In the genomic region with DNA sequence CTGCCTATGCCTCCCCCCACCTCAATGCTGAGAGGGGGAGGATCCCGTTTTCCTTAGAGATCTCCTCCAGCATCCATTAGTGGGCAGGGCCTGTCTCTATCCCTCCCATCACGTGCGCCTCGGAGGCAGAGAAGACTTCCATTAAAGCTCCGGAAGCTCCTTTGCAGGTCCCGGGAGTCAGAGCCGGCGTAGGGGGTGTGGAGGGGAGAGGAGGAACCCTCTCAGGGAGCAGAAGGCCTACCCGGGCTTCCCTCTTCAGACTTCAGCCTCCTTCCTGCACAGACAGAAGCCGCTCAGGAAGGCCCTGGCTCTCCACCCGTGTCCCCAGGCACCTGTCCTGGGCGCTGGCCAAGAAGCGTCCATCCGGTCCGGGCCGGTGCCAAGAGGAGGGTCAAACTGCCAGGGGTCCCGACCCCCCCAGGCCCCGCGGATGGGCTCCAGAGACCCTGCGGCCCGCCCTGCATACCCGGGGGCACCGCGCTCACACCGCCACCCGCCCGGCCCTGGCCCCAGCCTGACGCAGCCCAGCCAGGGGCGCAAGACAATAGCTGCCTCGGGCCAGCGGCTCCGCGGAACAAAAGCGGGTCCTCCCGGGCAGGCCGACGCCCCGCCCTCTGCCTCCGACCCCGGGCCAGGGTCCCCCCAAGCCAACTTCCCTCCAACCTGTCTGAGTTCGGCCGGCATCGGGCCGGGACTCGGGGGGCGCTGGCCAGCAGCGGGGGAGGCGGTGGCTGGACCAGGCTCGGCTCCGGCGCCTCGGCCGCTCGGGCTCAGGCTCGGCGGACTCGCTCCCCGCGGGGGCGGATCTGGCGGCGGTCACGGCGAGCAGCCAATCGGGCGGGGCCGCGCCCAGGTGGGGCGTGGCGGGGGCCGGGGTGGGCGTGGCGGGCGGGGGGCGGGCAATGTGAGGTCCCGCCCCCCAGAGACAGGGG, we compare ENCODE assay signal across 1 cellular context.
A peak's percentile ranks its signal among the peaks of the same experiment; 100 is the strongest.
TF ChIP-seq lines count a peak whose summit lies in the region.

No MANE protein-coding gene starts in this region.

TF ChIP-seq in K562, 482 proteins besides CTCF, POLR2A, EP300 and RAD21 (continued from another document and continues in another):
- TF ChIP-seq THAP12 (CRISPR knock-in tag; IDR thresholded peaks at IDR 0.05): peak; percentile 76; the same call in 1 of the 2 replicates
- TF ChIP-seq SMARCA5 (IDR thresholded peaks at IDR 0.05): no peak
- TF ChIP-seq ZHX1 (conservative IDR thresholded peaks at IDR 0.05; ENCODE audit: low read length): peak; percentile 90
- TF ChIP-seq ZNF197 (CRISPR knock-in tag; IDR thresholded peaks at IDR 0.05; ENCODE audit: low read depth): no peak
- TF ChIP-seq ZKSCAN1 (IDR thresholded peaks at IDR 0.05; ENCODE audit: low read depth, low read length): peak; percentile 63; the same call in 1 of the 2 replicates
- TF ChIP-seq EGR1 (conservative IDR thresholded peaks at IDR 0.05): peak; percentile 87
- TF ChIP-seq MGA (IDR thresholded peaks at IDR 0.05): no peak
- TF ChIP-seq HDAC1 (IDR thresholded peaks at IDR 0.05): peak in 1 of 2 experiments; percentile 68; a peak in 1 of 4 replicates
- no peak for TF ChIP-seq ZNF12 (CRISPR knock-in tag; IDR thresholded peaks at IDR 0.05)
- TF ChIP-seq RB1 (IDR thresholded peaks at IDR 0.05; ENCODE audit: low read depth): peak; percentile 98
- TF ChIP-seq MAZ (CRISPR knock-in tag; conservative IDR thresholded peaks at IDR 0.05 in 1 of 2, IDR thresholded peaks at IDR 0.05 in 1 of 2): peak in 1 of 2 experiments; percentile 93; a peak in 3 of 4 replicates
- peak; percentile 85; the same call in 1 of the 2 replicates for TF ChIP-seq PHF8 (IDR thresholded peaks at IDR 0.05; ENCODE audit: borderline replicate concordance, low read length)
- no peak for TF ChIP-seq FOXJ3 (CRISPR knock-in tag; IDR thresholded peaks at IDR 0.05)
- 0 out of 2 replicates have a peak, but pooled peaks have one; percentile 85 for TF ChIP-seq RBM14 (IDR thresholded peaks at IDR 0.05; ENCODE audit: borderline replicate concordance, insufficient read depth, low read depth, low read length)
- no peak; the same call in 1 of the 2 replicates for TF ChIP-seq RREB1 (CRISPR knock-in tag; IDR thresholded peaks at IDR 0.05)
- TF ChIP-seq KDM2B (CRISPR knock-in tag; IDR thresholded peaks at IDR 0.05): peak; percentile 100
- TF ChIP-seq RHOXF2B (CRISPR knock-in tag; conservative IDR thresholded peaks at IDR 0.05): 0 out of 2 replicates have a peak, but pooled peaks have one; percentile 21
- no peak for TF ChIP-seq GABPB1 (CRISPR knock-in tag; IDR thresholded peaks at IDR 0.05)
- TF ChIP-seq ZNF395 (CRISPR knock-in tag; IDR thresholded peaks at IDR 0.05): no peak
- no peak for TF ChIP-seq POLR2H (tag; IDR thresholded peaks at IDR 0.05; ENCODE audit: low read depth)
- peak; percentile 86; the same call in 1 of the 2 replicates for TF ChIP-seq CBX1 (IDR thresholded peaks at IDR 0.05; ENCODE audit: low read depth)
- TF ChIP-seq FOXP1 (CRISPR knock-in tag; IDR thresholded peaks at IDR 0.05): no peak
- TF ChIP-seq CREM (IDR thresholded peaks at IDR 0.05; ENCODE audit: low read depth): peak; percentile 8; the same call in 1 of the 2 replicates
- TF ChIP-seq RCOR1 (IDR thresholded peaks at IDR 0.05; ENCODE audit: borderline replicate concordance in 1 of 2, low read depth in 2 of 2, low read length in 2 of 2): 0 out of 4 replicates have a peak, but pooled peaks of 1 of the 2 experiments have one; percentile 28
- no peak for TF ChIP-seq ZNF589 (CRISPR knock-in tag; IDR thresholded peaks at IDR 0.05; ENCODE audit: low read depth)
